Comparison of ENCODE assay signal across 10 cellular contexts in the genomic region with DNA sequence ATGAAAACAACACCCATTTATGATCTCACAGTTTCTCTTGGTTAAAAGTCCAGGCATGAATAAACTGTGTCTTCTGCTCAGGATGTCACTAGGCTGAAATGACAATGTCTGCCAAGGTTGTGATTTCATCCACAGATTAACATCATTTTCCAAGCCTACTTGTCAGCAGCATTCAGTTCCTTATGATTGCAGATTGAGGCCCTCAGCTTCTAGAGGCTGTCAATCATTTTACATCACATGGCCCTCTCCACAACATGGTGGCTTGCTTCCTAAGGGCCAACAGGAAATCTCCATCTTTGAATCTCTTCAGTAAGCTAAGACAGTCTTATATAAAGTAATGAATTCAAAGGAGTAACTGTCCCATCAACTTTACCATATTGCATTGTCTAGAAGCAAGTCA.
"Had no signal": no experiment of that assay in that cellular context is flagged by ENCODE, and none has a peak within 500 bp of the region (broad histone marks: within the 10 kb centered on the region; RNA-seq: fewer than 3 reads in every experiment).

No MANE protein-coding gene starts in this region.

- FAIRE-seq: H54 had no signal

- H3K4me1 ChIP-seq: HAP-1 had no signal

- H3K4me3 ChIP-seq: GM23248, GM23338, HAP-1 had no signal

- H3K4me3 Mint-ChIP-seq: GM23338, H9, HFFc6 had no signal

- DNase-seq: GM23248, GOT3, H7, H9, HCEC 1CT, HFFc6 had no signal

- H2AFZ ChIP-seq: GM23248, GM23338 had no signal

- ATAC-seq: GM23338, HCT116 had no signal

- H3K4me1 Mint-ChIP-seq: GM23338, H9 had no signal

- H3K36me3 ChIP-seq: HAP-1 had no signal

- H3K9me3 ChIP-seq: HAP-1 had no signal

- H3K27ac ChIP-seq: GM23248 had no signal

- H3K4me2 ChIP-seq: GM23338 had no signal

- H3K27ac Mint-ChIP-seq: GM23338, H9, HFFc6 had no signal

- H3K9ac ChIP-seq: GM23248 had no signal

- H3K9me3 Mint-ChIP-seq: GM23338, H9 had no signal
